14 cellular contexts compared by ENCODE assay signal in the genomic region with DNA sequence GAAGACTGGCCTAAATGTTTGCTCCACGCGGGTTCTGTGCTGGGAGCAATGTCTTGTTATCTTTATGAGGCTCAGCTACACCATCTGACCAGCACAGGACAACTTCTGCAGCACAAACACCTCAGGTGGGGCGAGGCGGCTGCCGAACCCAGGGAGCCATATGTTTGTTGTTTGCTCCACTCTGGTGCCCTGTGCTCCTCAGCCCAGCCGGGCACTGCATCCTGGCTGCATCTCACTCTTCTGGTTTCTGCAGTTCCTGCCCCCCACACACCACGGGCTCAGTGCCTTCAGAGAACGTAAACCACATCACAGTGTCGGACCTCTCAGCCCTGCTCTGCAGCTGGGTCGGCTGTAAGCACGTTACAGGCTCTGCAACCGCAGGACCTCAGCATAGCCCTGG. TPM values are rescaled to one million over a fixed set of nuclear protein-coding genes. Genes with fewer than 3 reads are reported as not detected.
A peak's percentile ranks its signal among the peaks of the same experiment; 100 is the strongest.
DNase-seq lines count a peak whose midpoint lies in the region; ATAC-seq lines count a peak whose summit lies in the region.
"Had no signal": no experiment of that assay in that cellular context is flagged by ENCODE, and none has a peak within 500 bp of the region (broad histone marks: within the 10 kb centered on the region; RNA-seq: fewer than 3 reads in every experiment).

No MANE protein-coding gene starts in this region.

- no peaks in the 10 kb centered on the region for H3K9me3 Mint-ChIP-seq in activated CD4-positive, alpha-beta T cell treated with anti-CD3 and anti-CD28 coated beads for 36 hours (ENCODE audit: low read depth)
- H3K9me3 Mint-ChIP-seq in activated naive CD8-positive, alpha-beta T cell treated with anti-CD3 and anti-CD28 coated beads for 36 hours: no peaks in the 10 kb centered on the region
- H3K9me3 Mint-ChIP-seq: nephron had no signal

- CTCF ChIA-PET in activated CD4-positive, alpha-beta T cell treated with anti-CD3 and anti-CD28 coated beads for 36 hours (lab: Charles Lee): interaction anchor here (0.6 to 1.2 kb wide), 4 partner anchors 18 to 174 kb away, joined by 3 to 5 read pairs (median 4); no protein-coding TSS in a partner anchor

- ATAC-seq in activated CD4-positive, alpha-beta T cell treated with anti-CD3 and anti-CD28 coated beads for 36 hours: no peak
- no peak for ATAC-seq in HG02840 (IDR thresholded peaks at IDR 0.05; ENCODE audit: low FRiP score, unreplicated experiment)
- ATAC-seq: A549 had no signal

- DNase-seq in activated CD4-positive, alpha-beta T cell treated with anti-CD3 and anti-CD28 coated beads for 36 hours: peak; percentile 21
- DNase-seq in activated CD4-positive, alpha-beta T cell treated with anti-CD3 and anti-CD28 coated beads for 1 hour: no peak
- peak; percentile 43 for DNase-seq in SW480 (ENCODE audit: low spot score)
- DNase-seq in activated naive CD8-positive, alpha-beta T cell treated with anti-CD3 and anti-CD28 coated beads for 36 hours: peak; percentile 22
- peak; percentile 21 for DNase-seq in stimulated activated CD8-positive, alpha-beta memory T cell treated with anti-CD3 and anti-CD28 coated beads, Interleukin-12 subunit alpha, Interleukin-12 subunit beta, amount 100 ng/mL, for 4 hours (ENCODE audit: low read depth)
- DNase-seq in ecto neural progenitor cell (ENCODE audit: low spot score): no peak
- no peak for DNase-seq in amniotic stem cell (lab: John Stamatoyannopoulos, UW)
- DNase-seq: H7; NCI-H2081; NK-92 treated with Interleukin-12 subunit alpha and Interleukin-12 subunit beta, amount 100 ng/mL, for 24 hours had no signal

- POLR2A ChIA-PET in activated CD4-positive, alpha-beta T cell treated with anti-CD3 and anti-CD28 coated beads for 36 hours (lab: Charles Lee): interaction anchor here (0.6 kb wide), 1 partner anchor 10 kb away, joined by 3 read pairs; no protein-coding TSS in a partner anchor

- no peaks in the 10 kb centered on the region for H3K27me3 Mint-ChIP-seq in activated CD4-positive, alpha-beta T cell treated with anti-CD3 and anti-CD28 coated beads for 36 hours
- no peaks in the 10 kb centered on the region for H3K27me3 Mint-ChIP-seq in activated naive CD8-positive, alpha-beta T cell treated with anti-CD3 and anti-CD28 coated beads for 36 hours

- H3K27ac Mint-ChIP-seq in activated CD4-positive, alpha-beta T cell treated with anti-CD3 and anti-CD28 coated beads for 36 hours: no peak overlapping the region
- H3K27ac Mint-ChIP-seq in activated naive CD8-positive, alpha-beta T cell treated with anti-CD3 and anti-CD28 coated beads for 36 hours: no peak overlapping the region
- H3K27ac Mint-ChIP-seq: nephron had no signal

- H3K4me3 Mint-ChIP-seq in activated CD4-positive, alpha-beta T cell treated with anti-CD3 and anti-CD28 coated beads for 36 hours: no peak overlapping the region
- no peak overlapping the region for H3K4me3 Mint-ChIP-seq in activated naive CD8-positive, alpha-beta T cell treated with anti-CD3 and anti-CD28 coated beads for 36 hours
- H3K4me3 Mint-ChIP-seq: nephron had no signal

- H3K4me1 Mint-ChIP-seq in activated CD4-positive, alpha-beta T cell treated with anti-CD3 and anti-CD28 coated beads for 36 hours: peaks cover 1% of the 10 kb centered on the region
- peaks cover 5% of the 10 kb centered on the region for H3K4me1 Mint-ChIP-seq in activated naive CD8-positive, alpha-beta T cell treated with anti-CD3 and anti-CD28 coated beads for 36 hours

- intact Hi-C loops in activated CD4-positive, alpha-beta T cell treated with anti-CD3 and anti-CD28 coated beads for 36 hours (cut with DNase I, micrococcal nuclease): no loop called here

- no peaks in the 10 kb centered on the region for H3K36me3 Mint-ChIP-seq in activated CD4-positive, alpha-beta T cell treated with anti-CD3 and anti-CD28 coated beads for 36 hours (ENCODE audit: low read depth)
- H3K36me3 Mint-ChIP-seq in activated naive CD8-positive, alpha-beta T cell treated with anti-CD3 and anti-CD28 coated beads for 36 hours: no peaks in the 10 kb centered on the region

RNA-seq across cellular contexts. Expression of a gene that starts 32.4 kb away (rescaled TPM):
- total RNA-seq in activated CD4-positive, alpha-beta T cell treated with anti-CD3 and anti-CD28 coated beads for 36 hours: 10 to 100 TPM; 18.4 to 20.2 TPM
- total RNA-seq in activated naive CD8-positive, alpha-beta T cell treated with anti-CD3 and anti-CD28 coated beads for 36 hours: 10 to 100 TPM; 13.7 to 14.8 TPM

RNA-seq across cellular contexts. Expression of a gene that starts 34.8 kb away (rescaled TPM):
- under 1 TPM; 0.88 to 0.89 TPM for total RNA-seq in activated CD4-positive, alpha-beta T cell treated with anti-CD3 and anti-CD28 coated beads for 36 hours
- total RNA-seq in activated naive CD8-positive, alpha-beta T cell treated with anti-CD3 and anti-CD28 coated beads for 36 hours: not detected
- total RNA-seq: H7, SJSA1 had no signal

RNA-seq across cellular contexts. Expression of a gene that starts 48.1 kb away (rescaled TPM):
- total RNA-seq in activated CD4-positive, alpha-beta T cell treated with anti-CD3 and anti-CD28 coated beads for 36 hours: 10 to 100 TPM; 51.3 to 65.5 TPM
- 10 to 100 TPM; 54.6 to 55.8 TPM for total RNA-seq in activated naive CD8-positive, alpha-beta T cell treated with anti-CD3 and anti-CD28 coated beads for 36 hours

RNA-seq across cellular contexts. Expression of a gene that starts 48.3 kb away (rescaled TPM):
- total RNA-seq in activated CD4-positive, alpha-beta T cell treated with anti-CD3 and anti-CD28 coated beads for 36 hours: 10 to 100 TPM; 18.9 to 25.3 TPM
- total RNA-seq in activated naive CD8-positive, alpha-beta T cell treated with anti-CD3 and anti-CD28 coated beads for 36 hours: 10 to 100 TPM; 30.0 to 30.6 TPM

RNA-seq across cellular contexts. Expression of a gene that starts 58.8 kb away (rescaled TPM):
- total RNA-seq in activated CD4-positive, alpha-beta T cell treated with anti-CD3 and anti-CD28 coated beads for 36 hours: 100 to 1,000 TPM; 335 to 340 TPM
- 100 to 1,000 TPM; 549 to 571 TPM for total RNA-seq in activated naive CD8-positive, alpha-beta T cell treated with anti-CD3 and anti-CD28 coated beads for 36 hours

Comparison
In these comparisons a context has a peak if more than half of its experiments do, and no peak if none do; other contexts are left out.
1. DNase-seq: peak in activated CD4-positive, alpha-beta T cell treated with anti-CD3 and anti-CD28 coated beads for 36 hours (single experiment), SW480 (single experiment), activated naive CD8-positive, alpha-beta T cell treated with anti-CD3 and anti-CD28 coated beads for 36 hours (single experiment) and stimulated activated CD8-positive, alpha-beta memory T cell treated with anti-CD3 and anti-CD28 coated beads, Interleukin-12 subunit alpha, Interleukin-12 subunit beta, amount 100 ng/mL, for 4 hours (single experiment); none in activated CD4-positive, alpha-beta T cell treated with anti-CD3 and anti-CD28 coated beads for 1 hour (single experiment), ecto neural progenitor cell (single experiment) and amniotic stem cell (single experiment).